1 cellular context compared by ENCODE assay signal in genomic region chr19:12676384-12676792, GRCh38.
TF ChIP-seq lines count a peak whose summit lies in the region.

No MANE protein-coding gene starts in this region.

TF ChIP-seq in SK-N-SH treated with all-trans-retinoic acid at 6 μM for 48 hours, 23 proteins besides CTCF, POLR2A, EP300 and RAD21 (continued from another document):
- TF ChIP-seq CSRNP3 (CRISPR knock-in tag; IDR thresholded peaks at IDR 0.05) = no peak
- TF ChIP-seq CSDC2 (CRISPR knock-in tag; IDR thresholded peaks at IDR 0.05) = no peak
- no peak for TF ChIP-seq PATZ1 (CRISPR knock-in tag; IDR thresholded peaks at IDR 0.05; ENCODE audit: borderline replicate concordance)
- no peak for TF ChIP-seq RARB (CRISPR knock-in tag; IDR thresholded peaks at IDR 0.05)
- TF ChIP-seq ESRRG (CRISPR knock-in tag; IDR thresholded peaks at IDR 0.05) = no peak
- TF ChIP-seq TCF4 (CRISPR knock-in tag; IDR thresholded peaks at IDR 0.05; ENCODE audit: borderline replicate concordance) = no peak
